8 cellular contexts compared by ENCODE assay signal in the genomic region with DNA sequence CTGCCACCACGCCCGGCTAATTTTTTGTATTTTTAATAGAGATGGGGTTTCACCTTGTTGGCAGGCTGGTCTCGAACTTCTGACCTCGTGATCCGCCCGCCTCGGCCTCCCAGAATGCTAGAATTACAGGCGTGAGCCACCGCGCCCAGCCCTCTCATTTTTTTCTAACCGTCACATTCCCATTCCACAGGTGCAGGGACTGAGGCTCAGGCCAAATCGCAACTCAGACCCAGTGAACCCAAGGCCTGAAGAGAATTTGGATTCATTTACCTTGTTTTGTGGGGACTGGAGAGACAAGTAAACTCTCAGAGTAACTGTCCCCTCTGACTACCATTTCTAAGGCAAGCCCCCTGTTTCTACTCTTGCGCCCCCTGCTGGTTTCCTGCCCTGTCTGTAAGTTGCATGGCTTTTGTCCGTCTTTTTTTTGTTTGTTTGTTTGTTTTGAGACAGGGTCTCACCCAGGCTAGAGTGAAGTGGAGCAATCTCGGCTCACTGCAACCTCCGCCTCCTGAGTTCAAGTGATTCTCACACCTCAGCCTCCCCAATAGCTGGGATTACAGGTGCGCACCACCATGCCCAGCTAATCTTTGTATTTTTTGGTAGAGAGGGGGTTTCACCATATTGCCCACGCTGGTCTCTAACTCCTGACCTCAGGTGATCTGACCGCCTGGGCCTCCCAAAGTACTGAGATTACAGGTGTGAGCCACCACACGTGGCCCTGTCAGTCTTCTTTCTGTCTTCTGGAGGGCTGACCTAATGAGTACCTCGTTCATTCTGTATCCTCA. TPM values are rescaled to one million over a fixed set of nuclear protein-coding genes. Genes with fewer than 3 reads are reported as not detected.
DNase-seq lines count a peak whose midpoint lies in the region; ATAC-seq and TF ChIP-seq lines count a peak whose summit lies in the region.

No MANE protein-coding gene starts in this region.

- peak; percentile 91 to 98 for TF ChIP-seq CTCF in GM23338 (conservative IDR thresholded peaks at IDR 0.05; ENCODE audit: low read depth in 2 of 2)
- peak; percentile 86 for TF ChIP-seq CTCF in glutamatergic neuron (IDR thresholded peaks at IDR 0.05; ENCODE audit: partially characterized antibody, unreplicated experiment)

- peaks cover 21% of the 10 kb centered on the region for H4K20me1 ChIP-seq in GM23338 (replicated peaks; ENCODE audit: insufficient read depth)

- H2AFZ ChIP-seq in GM23338 = no peak overlapping the region

- H3K4me1 Mint-ChIP-seq in GM23338 (peaks cover 24% of the 10 kb centered on the region), glutamatergic neuron (ENCODE audit: low read depth, unreplicated experiment) (peaks cover 7% of the 10 kb centered on the region)

- H3K27me3 ChIP-seq in GM23338 (ENCODE audit: insufficient read depth) = no peaks in the 10 kb centered on the region
- H3K27me3 ChIP-seq in SJCRH30 = no peaks in the 10 kb centered on the region

- in situ Hi-C loops in ACHN (cut with HindIII; ENCODE audit: low pct_ligation_motif_present, low pct_unique_long_range_greater_than_20kb, low sequenced_read_pairs) = no loop called here

- DNase-seq in ACHN = peak; percentile 33
- DNase-seq in GM23338 (ENCODE audit: low spot score) = peak; percentile 96
- DNase-seq in SJCRH30 = peak; percentile 62 to 74
- DNase-seq in activated effector memory CD4-positive, alpha-beta T cell treated with anti-CD3 and anti-CD28 coated beads, Interleukin-2, amount 50 U/mL, for 16 hours = peak; percentile 92
- peak; percentile 90 for DNase-seq in glutamatergic neuron
- DNase-seq in stimulated activated CD4-positive, alpha-beta T cell treated with anti-CD3 and anti-CD28 coated beads, Interleukin-12 subunit alpha, Interleukin-12 subunit beta, amount 100 ng/mL, for 24 hours (ENCODE audit: low read depth in 2 of 2) = peak; percentile 51 to 80

- no peaks in the 10 kb centered on the region for H3K9me3 ChIP-seq in SJCRH30 (replicated peaks)

- H3K4me3 ChIP-seq in GM23338 (no peak overlapping the region), SJCRH30 (no peak overlapping the region)

- H3K36me3 Mint-ChIP-seq in GM23338 (ENCODE audit: low read depth) (peaks cover 43% of the 10 kb centered on the region), glutamatergic neuron (ENCODE audit: unreplicated experiment) (no peaks in the 10 kb centered on the region)

- H3K9me2 ChIP-seq in GM23338 (ENCODE audit: insufficient read depth) = no peaks in the 10 kb centered on the region

- peaks cover 19% of the 10 kb centered on the region for H3K27me3 Mint-ChIP-seq in GM23338 (ENCODE audit: insufficient read depth, low read depth, poor library complexity)
- H3K27me3 Mint-ChIP-seq in glutamatergic neuron (ENCODE audit: unreplicated experiment) = peaks cover 10% of the 10 kb centered on the region

- ATAC-seq in GM23338 (peak; percentile 33), GM21825 (IDR thresholded peaks at IDR 0.05; ENCODE audit: unreplicated experiment) (no peak), HG02759 (IDR thresholded peaks at IDR 0.05; ENCODE audit: unreplicated experiment) (no peak)

- peak overlapping the region; percentile 1; the same call in 2 of the 3 replicates for H3K4me3 Mint-ChIP-seq in GM23338
- no peak overlapping the region for H3K4me3 Mint-ChIP-seq in glutamatergic neuron (ENCODE audit: unreplicated experiment)

- no peak overlapping the region for H3K4me2 ChIP-seq in GM23338

- H3K9me3 Mint-ChIP-seq in GM23338 (no peaks in the 10 kb centered on the region; the same call in 2 of the 3 replicates), glutamatergic neuron (ENCODE audit: unreplicated experiment) (peaks cover 11% of the 10 kb centered on the region)

- H3K27ac Mint-ChIP-seq in GM23338 = no peak overlapping the region; the same call in 1 of the 2 replicates
- no peak overlapping the region for H3K27ac Mint-ChIP-seq in glutamatergic neuron (ENCODE audit: unreplicated experiment)

- H3F3A ChIP-seq in GM23338 (replicated peaks; ENCODE audit: low read depth) = 0 out of 2 replicates have a peak, but pooled peaks cover 14% of the 10 kb centered on the region

- H3K4me1 ChIP-seq in GM23338 (ENCODE audit: insufficient read depth) (peaks cover 3% of the 10 kb centered on the region; the same call in 1 of the 2 replicates), SJCRH30 (peaks cover 3% of the 10 kb centered on the region; the same call in 1 of the 2 replicates)

- peaks cover 25% of the 10 kb centered on the region for H3K79me2 ChIP-seq in GM23338 (replicated peaks; ENCODE audit: insufficient read depth)

- H3K36me3 ChIP-seq in GM23338 (ENCODE audit: insufficient read depth) (peaks cover 4% of the 10 kb centered on the region; the same call in 1 of the 2 replicates), SJCRH30 (no peaks in the 10 kb centered on the region)

- H3K27ac ChIP-seq in GM23338 (ENCODE audit: low read depth) = 0 out of 2 replicates have a peak overlapping the region, but pooled peaks have one; percentile 27
- H3K27ac ChIP-seq in SJCRH30 = no peak overlapping the region

TF ChIP-seq in GM23338, 12 proteins besides CTCF, POLR2A, EP300 and RAD21 (continues in another document):
- no peak for TF ChIP-seq NANOG (IDR thresholded peaks at IDR 0.05; ENCODE audit: borderline replicate concordance)
- TF ChIP-seq STAT1 (IDR thresholded peaks at IDR 0.05; ENCODE audit: unreplicated experiment) = no peak
- TF ChIP-seq, protein P1, sequence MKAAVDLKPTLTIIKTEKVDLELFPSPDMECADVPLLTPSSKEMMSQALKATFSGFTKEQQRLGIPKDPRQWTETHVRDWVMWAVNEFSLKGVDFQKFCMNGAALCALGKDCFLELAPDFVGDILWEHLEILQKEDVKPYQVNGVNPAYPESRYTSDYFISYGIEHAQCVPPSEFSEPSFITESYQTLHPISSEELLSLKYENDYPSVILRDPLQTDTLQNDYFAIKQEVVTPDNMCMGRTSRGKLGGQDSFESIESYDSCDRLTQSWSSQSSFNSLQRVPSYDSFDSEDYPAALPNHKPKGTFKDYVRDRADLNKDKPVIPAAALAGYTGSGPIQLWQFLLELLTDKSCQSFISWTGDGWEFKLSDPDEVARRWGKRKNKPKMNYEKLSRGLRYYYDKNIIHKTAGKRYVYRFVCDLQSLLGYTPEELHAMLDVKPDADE (IDR thresholded peaks at IDR 0.05) = no peak

RNA-seq across cellular contexts. Expression of a gene that starts 2.3 kb away (rescaled TPM):
- 131 and 140 TPM in 2 replicates for total RNA-seq in GM23338 (2014; rRNA removed; shearing (Covaris generic))
- 58.0 and 62.1 TPM in 2 replicates for polyA plus RNA-seq in GM23338 (2016; fragmentation: Nextera tagmentation; extraction: Ambion mirVana)
- 75.3 and 80.6 TPM in 2 replicates for total RNA-seq in SJCRH30 (2014; rRNA removed; shearing (Covaris generic))
- 117 TPM for total RNA-seq in glutamatergic neuron (ENCODE audit: unreplicated experiment)

RNA-seq across cellular contexts. Expression of a gene that starts 2.7 kb away (rescaled TPM):
- 25.5 and 31.9 TPM in 2 replicates for total RNA-seq in GM23338 (2014; rRNA removed; shearing (Covaris generic))
- polyA plus RNA-seq in GM23338 (2016; fragmentation: Nextera tagmentation; extraction: Ambion mirVana) = 8.9 and 11.5 TPM in 2 replicates
- 15.6 and 17.8 TPM in 2 replicates for total RNA-seq in SJCRH30 (2014; rRNA removed; shearing (Covaris generic))
- total RNA-seq in glutamatergic neuron (ENCODE audit: unreplicated experiment) = 46.6 TPM

RNA-seq across cellular contexts. Expression of a gene that starts 31.6 kb away (rescaled TPM):
- 66.6 and 68.0 TPM in 2 replicates for total RNA-seq in GM23338 (2014; rRNA removed; shearing (Covaris generic))
- polyA plus RNA-seq in GM23338 (2016; fragmentation: Nextera tagmentation; extraction: Ambion mirVana) = 53.8 and 53.9 TPM in 2 replicates
- total RNA-seq in SJCRH30 (2014; rRNA removed; shearing (Covaris generic)) = 7.7 and 7.8 TPM in 2 replicates
- 54.7 TPM for total RNA-seq in glutamatergic neuron (ENCODE audit: unreplicated experiment)

RNA-seq across cellular contexts. Expression of a gene that starts 39.9 kb away (rescaled TPM):
- 249 and 272 TPM in 2 replicates for total RNA-seq in GM23338 (2014; rRNA removed; shearing (Covaris generic))
- 103 and 109 TPM in 2 replicates for polyA plus RNA-seq in GM23338 (2016; fragmentation: Nextera tagmentation; extraction: Ambion mirVana)
- total RNA-seq in SJCRH30 (2014; rRNA removed; shearing (Covaris generic)) = 66.3 and 71.6 TPM in 2 replicates
- 35.4 TPM for total RNA-seq in glutamatergic neuron (ENCODE audit: unreplicated experiment)

Comparison
In these comparisons a context has a peak if more than half of its experiments do, and no peak if none do; other contexts are left out.
1. DNase-seq: peak in every context shown above with its lines; median percentile 96 in GM23338; 92 in activated effector memory CD4-positive, alpha-beta T cell treated with anti-CD3 and anti-CD28 coated beads, Interleukin-2, amount 50 U/mL, for 16 hours; 90 in glutamatergic neuron; 68 in SJCRH30; 66 in stimulated activated CD4-positive, alpha-beta T cell treated with anti-CD3 and anti-CD28 coated beads, Interleukin-12 subunit alpha, Interleukin-12 subunit beta, amount 100 ng/mL, for 24 hours; 33 in ACHN.